Comparison of ENCODE assay signal across 25 cellular contexts in the genomic region with DNA sequence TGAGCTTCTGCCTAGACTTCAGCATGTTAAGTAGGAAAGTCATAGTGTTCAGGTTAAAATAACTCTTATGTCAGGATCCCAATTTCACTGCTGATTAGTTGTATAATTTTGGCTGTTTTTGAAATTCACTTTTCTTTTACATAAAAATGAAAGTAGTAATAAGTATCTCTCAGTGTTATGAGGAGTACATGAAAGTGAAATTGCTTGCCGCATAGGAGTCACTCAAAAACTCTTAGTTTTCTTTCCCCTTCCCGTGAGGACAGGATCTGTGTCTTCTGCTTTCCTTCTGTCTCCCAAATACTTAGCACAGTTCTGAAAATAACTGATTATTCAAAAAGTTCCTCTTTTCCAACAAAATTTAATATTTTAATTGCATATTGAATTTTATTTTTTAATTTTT.
DNase-seq lines count a peak whose midpoint lies in the region; ATAC-seq, FAIRE-seq and TF ChIP-seq lines count a peak whose summit lies in the region.
"Had no signal": no experiment of that assay in that cellular context is flagged by ENCODE, and none has a peak within 500 bp of the region (broad histone marks: within the 10 kb centered on the region; RNA-seq: fewer than 3 reads in every experiment).

No MANE protein-coding gene starts in this region.

- no peaks in the 10 kb centered on the region for H3K27me3 ChIP-seq in keratinocyte (ENCODE audit: control insufficient read depth, extremely low read depth, insufficient read depth, low read length)
- H3K27me3 ChIP-seq: BE2C, BLaER1 had no signal

- no peak overlapping the region for H3K27ac ChIP-seq in keratinocyte (ENCODE audit: control insufficient read depth, insufficient read depth, low read length)
- H3K27ac ChIP-seq: BLaER1 had no signal

- FAIRE-seq in keratinocyte (lab: Jason Lieb, UNC) (no peak), GM12892 (lab: Jason Lieb, UNC) (no peak)
- FAIRE-seq: A204.1, GM18507 had no signal

- H3K4me2 ChIP-seq in keratinocyte (ENCODE audit: control insufficient read depth, extremely low read depth, insufficient read depth, low read depth, low read length): peak overlapping the region; percentile 40
- H3K4me2 ChIP-seq: BLaER1 had no signal

- H3K4me3 ChIP-seq in GM12865 (ENCODE audit: low read depth, low read length) (no peak overlapping the region), keratinocyte (ENCODE audit: control insufficient read depth in 2 of 3, extremely low read depth in 1 of 3, insufficient read depth in 2 of 3, low read depth in 1 of 3, low read length in 3 of 3) (no peak overlapping the region)
- H3K4me3 ChIP-seq: BLaER1 had no signal

- H3K79me2 ChIP-seq in keratinocyte (ENCODE audit: control insufficient read depth, insufficient read depth, low read length): no peaks in the 10 kb centered on the region

- H4K20me1 ChIP-seq in keratinocyte (ENCODE audit: control insufficient read depth, extremely low read depth, insufficient read depth, low read length): no peaks in the 10 kb centered on the region
- H4K20me1 ChIP-seq: BLaER1 had no signal

- H3K9ac ChIP-seq in keratinocyte (ENCODE audit: control insufficient read depth, extremely low read depth, insufficient read depth, low read length): no peak overlapping the region
- H3K9ac ChIP-seq: BLaER1 had no signal

- no peaks in the 10 kb centered on the region for H3K9me3 ChIP-seq in keratinocyte (ENCODE audit: control insufficient read depth, low read depth, low read length)
- H3K9me3 ChIP-seq: BE2C had no signal

- H3K36me3 ChIP-seq in keratinocyte (ENCODE audit: control insufficient read depth in 2 of 2, extremely low read depth in 1 of 2, insufficient read depth in 2 of 2, low read length in 2 of 2): no peaks in the 10 kb centered on the region
- H3K36me3 ChIP-seq: BE2C, BLaER1 had no signal

- TF ChIP-seq POLR2A in GM12892 (IDR thresholded peaks at IDR 0.05; ENCODE audit: low read depth, low read length): no peak

- dilution Hi-C loops in keratinocyte (cut with MboI; ENCODE audit: extremely low pct_ligation_motif_present, low sequenced_read_pairs): no loop called here

- H3K4me1 ChIP-seq in keratinocyte (ENCODE audit: control insufficient read depth, extremely low read depth, insufficient read depth, low read length): no peaks in the 10 kb centered on the region
- H3K4me1 ChIP-seq: BE2C, BLaER1 had no signal

- ATAC-seq in GM21360 (IDR thresholded peaks at IDR 0.05; ENCODE audit: unreplicated experiment) (peak; percentile 52), HG02885 (IDR thresholded peaks at IDR 0.05; ENCODE audit: poor library complexity, unreplicated experiment) (peak; percentile 66)

- DNase-seq in GM12865 (ENCODE audit: low read depth) (peak; percentile 20), keratinocyte (ENCODE audit: low read depth, low spot score) (no peak), iPS-NIHi7 (ENCODE audit: extremely low spot score) (no peak), GM12892 (ENCODE audit: insufficient read length) (no peak), SHP77 treated with DMSO at 0.1 percent for 48 hours (lab: John Stamatoyannopoulos, UW) (no peak)
- DNase-seq: 8988T; ACHN; BE2C; C1 segment of cervical spinal cord; CD4-positive, alpha-beta memory T cell; CD4-positive, CD25-positive, alpha-beta regulatory T cell; CD8-positive, alpha-beta memory T cell; COR-L47; DMS 273 treated with DMSO at 0.1 percent for 48 hours; DMS153; DMS53; DMS79; DND-41; EL; GDM1 had no signal

- peak overlapping the region; percentile 37 for H2AFZ ChIP-seq in keratinocyte (ENCODE audit: control insufficient read depth, low read length)

- H3K9me1 ChIP-seq in keratinocyte (ENCODE audit: control insufficient read depth, extremely low read depth, insufficient read depth, low read length): no peaks in the 10 kb centered on the region

- TF ChIP-seq CTCF in GM12865 (IDR thresholded peaks at IDR 0.05; ENCODE audit: insufficient read depth, low read depth, low read length, missing control alignments): no peak
- no peak for TF ChIP-seq CTCF in keratinocyte (optimal IDR thresholded peaks at IDR 0.05 in 1 of 3, IDR thresholded peaks at IDR 0.05 in 1 of 3, conservative IDR thresholded peaks at IDR 0.05 in 1 of 3; ENCODE audit: extremely low read depth in 1 of 3, insufficient read depth in 2 of 3, low read length in 3 of 3)
